ENCODE assay signal across 12 cellular contexts in genomic region chr7:47670738-47671137, GRCh38.
DNase-seq lines count a peak whose midpoint lies in the region; ATAC-seq and TF ChIP-seq lines count a peak whose summit lies in the region.
"Had no signal": no experiment of that assay in that cellular context is flagged by ENCODE, and none has a peak within 500 bp of the region (broad histone marks: within the 10 kb centered on the region; RNA-seq: fewer than 3 reads in every experiment).

No MANE protein-coding gene starts in this region.

- peak overlapping the region in 2 of 4 donors; percentile 79 to 81 for H3K27ac ChIP-seq in Peyer's patch
- H3K27ac ChIP-seq in WERI-Rb-1, result no peak overlapping the region
- H3K27ac ChIP-seq: gastroesophageal sphincter had no signal

- H3K4me3 ChIP-seq in Peyer's patch (no peak overlapping the region), WERI-Rb-1 (ENCODE audit: low read depth, low read length) (no peak overlapping the region)
- H3K4me3 ChIP-seq: gastroesophageal sphincter, K562, pancreas had no signal

- H3K9me3 ChIP-seq in Peyer's patch (no peaks in the 10 kb centered on the region), WERI-Rb-1 (ENCODE audit: severe bottlenecking) (no peaks in the 10 kb centered on the region)
- H3K9me3 ChIP-seq: gastroesophageal sphincter, pancreas had no signal

- TF ChIP-seq CTCF in GM10266 (IDR thresholded peaks at IDR 0.05; ENCODE audit: control insufficient read depth, insufficient read depth, low read depth, missing control alignments) (no peak), Peyer's patch (IDR thresholded peaks at IDR 0.05) (no peak), WERI-Rb-1 (IDR thresholded peaks at IDR 0.05; ENCODE audit: low read depth, low read length) (no peak)

- peak; percentile 84 for ATAC-seq in GM19395 (IDR thresholded peaks at IDR 0.05; ENCODE audit: unreplicated experiment)
- ATAC-seq in HG03039 (IDR thresholded peaks at IDR 0.05; ENCODE audit: unreplicated experiment), result peak; percentile 86
- ATAC-seq: gastroesophageal sphincter, K562 had no signal

- no peaks in the 10 kb centered on the region for H3K27me3 ChIP-seq in Peyer's patch
- no peaks in the 10 kb centered on the region for H3K27me3 ChIP-seq in WERI-Rb-1 (ENCODE audit: insufficient read depth, low read depth, severe bottlenecking)
- H3K27me3 ChIP-seq: gastroesophageal sphincter, pancreas had no signal

- H3K36me3 ChIP-seq in Peyer's patch, result no peaks in the 10 kb centered on the region
- no peaks in the 10 kb centered on the region for H3K36me3 ChIP-seq in WERI-Rb-1
- H3K36me3 ChIP-seq: gastroesophageal sphincter, pancreas had no signal

- TF ChIP-seq POLR2A in Peyer's patch (IDR thresholded peaks at IDR 0.05), result no peak

- DNase-seq in GM10266 (ENCODE audit: extremely low spot score) (peak; percentile 55), Peyer's patch (peak in 2 of 3 donors; percentile 84 to 90), WERI-Rb-1 (no peak)
- DNase-seq in stimulated activated CD4-positive, alpha-beta T cell treated with anti-CD3 and anti-CD28 coated beads, Interleukin-15, amount 100 ng/mL, for 24 hours, result no peak
- no peak for DNase-seq in stimulated activated CD4-positive, alpha-beta T cell treated with anti-CD3 and anti-CD28 coated beads, Interleukin-2, amount 100 ng/mL, for 24 hours
- no peak for DNase-seq in activated CD8-positive, alpha-beta memory T cell treated with anti-CD3 and anti-CD28 coated beads, Interleukin-2, amount 50 U/mL, for 4 hours
- DNase-seq: pancreas, T-helper 2 cell had no signal

- peaks cover 0 to 21% (median 8%) of the 10 kb centered on the region in 4 donors for H3K4me1 ChIP-seq in Peyer's patch
- H3K4me1 ChIP-seq: gastroesophageal sphincter, pancreas had no signal

Comparison
In these comparisons a context has a peak if more than half of its experiments do, and no peak if none do; other contexts are left out.
1. DNase-seq: peak in GM10266 (single experiment) and Peyer's patch (2 of 3); none in stimulated activated CD4-positive, alpha-beta T cell treated with anti-CD3 and anti-CD28 coated beads, Interleukin-15, amount 100 ng/mL, for 24 hours (single experiment), stimulated activated CD4-positive, alpha-beta T cell treated with anti-CD3 and anti-CD28 coated beads, Interleukin-2, amount 100 ng/mL, for 24 hours (0 of 2), WERI-Rb-1 (single experiment) and activated CD8-positive, alpha-beta memory T cell treated with anti-CD3 and anti-CD28 coated beads, Interleukin-2, amount 50 U/mL, for 4 hours (single experiment).